13 cellular contexts compared by ENCODE assay signal in the genomic region with DNA sequence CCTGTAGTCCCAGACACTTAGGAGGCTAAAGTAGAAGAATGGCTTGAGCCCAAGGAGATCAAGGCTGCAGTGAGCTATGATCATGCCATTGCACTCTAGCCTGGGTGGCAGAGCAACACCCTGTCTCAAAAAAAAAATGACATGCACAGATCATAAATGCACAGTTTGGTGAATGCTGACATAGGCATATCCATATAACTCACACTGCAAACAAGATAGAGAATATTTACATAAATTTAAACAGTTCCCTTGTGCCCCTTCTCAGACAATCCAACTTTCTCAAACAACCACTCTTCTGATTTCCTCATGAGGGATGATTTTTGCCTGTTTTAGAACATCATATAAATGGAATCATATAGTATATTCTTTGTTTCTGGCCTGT.
DNase-seq lines count a peak whose midpoint lies in the region; ATAC-seq, FAIRE-seq and TF ChIP-seq lines count a peak whose summit lies in the region.
"Had no signal": no experiment of that assay in that cellular context is flagged by ENCODE, and none has a peak within 500 bp of the region (broad histone marks: within the 10 kb centered on the region; RNA-seq: fewer than 3 reads in every experiment).

No MANE protein-coding gene starts in this region.

- TF ChIP-seq CTCF in A549 (IDR thresholded peaks at IDR 0.05) = no peak
- no peak for TF ChIP-seq CTCF in AG04450 (IDR thresholded peaks at IDR 0.05; ENCODE audit: low read depth, low read length)
- no peak for TF ChIP-seq CTCF in RWPE2 (IDR thresholded peaks at IDR 0.05; ENCODE audit: poor library complexity, severe bottlenecking)

- no peaks in the 10 kb centered on the region for H3K9me3 ChIP-seq in A549
- H3K9me3 ChIP-seq in AG04450 (ENCODE audit: control insufficient read depth, insufficient read depth, low read length) = no peaks in the 10 kb centered on the region
- no peaks in the 10 kb centered on the region for H3K9me3 ChIP-seq in RWPE2 (ENCODE audit: severe bottlenecking)
- H3K9me3 ChIP-seq: BLaER1, Caco-2 had no signal

- no peak for TF ChIP-seq POLR2A in A549 (IDR thresholded peaks at IDR 0.05; ENCODE audit: low read length)

- no peak overlapping the region for H3K4me3 ChIP-seq in A549
- no peak overlapping the region for H3K4me3 ChIP-seq in AG04450 (ENCODE audit: low read depth, low read length)
- H3K4me3 ChIP-seq in RWPE2 (ENCODE audit: severe bottlenecking) = no peak overlapping the region
- H3K4me3 ChIP-seq: BLaER1 had no signal

- H3K4me1 ChIP-seq in A549 (peaks cover 30% of the 10 kb centered on the region), RWPE2 (ENCODE audit: insufficient read depth, poor library complexity, severe bottlenecking) (peaks cover 14% of the 10 kb centered on the region)
- H3K4me1 ChIP-seq: Caco-2 had no signal

- no peak for TF ChIP-seq EP300 in A549 (IDR thresholded peaks at IDR 0.05)

- H3K27ac ChIP-seq in A549 (peak overlapping the region; percentile 82 to 86), AG04450 (ENCODE audit: low read depth, low read length) (peak overlapping the region; percentile 34), RWPE2 (ENCODE audit: poor library complexity, severe bottlenecking) (peak overlapping the region; percentile 76), epithelial cell of prostate (peak overlapping the region; percentile 60)
- H3K27ac ChIP-seq: BLaER1 had no signal

- POLR2A ChIA-PET in A549 (lab: Yijun Ruan, JAX) (interaction anchor here (1.2 kb wide), 1 partner anchor 64 kb away, joined by 6 read pairs; no protein-coding TSS in a partner anchor), AG04450 (lab: Yijun Ruan, JAX) (interaction anchor here (0.6 to 1.2 kb wide), 5 partner anchors 11 to 609 kb away, joined by 3 to 5 read pairs (median 4); a partner anchor contains a TSS)

- CTCF ChIA-PET in A549 (lab: Yijun Ruan, JAX) (interaction anchor here (0.8 to 1.3 kb wide), 5 partner anchors 12 to 64 kb away, joined by 3 to 7 read pairs (median 4); no protein-coding TSS in a partner anchor), AG04450 (lab: Charles Lee) (interaction anchor here (1.5 kb wide), 1 partner anchor 28 kb away, joined by 4 read pairs; no protein-coding TSS in a partner anchor)

- DNase-seq in A549 (ENCODE audit: low read depth in 1 of 2, low spot score in 1 of 2) (no peak), AG04450 (ENCODE audit: low read depth, low spot score) (no peak), RWPE2 (ENCODE audit: low spot score) (no peak), epithelial cell of prostate (ENCODE audit: low read depth, low spot score) (no peak), LoVo (ENCODE audit: low spot score) (no peak), DMS153 (lab: John Stamatoyannopoulos, UW) (no peak), anterior cingulate cortex (lab: John Stamatoyannopoulos, UW) (no peak)
- DNase-seq: AML-193; Caco-2; CD8-positive, alpha-beta memory T cell; GF-D8 had no signal

- no peak for ATAC-seq in A549
- ATAC-seq in RWPE2 (ENCODE audit: low read depth) = no peak

- no peak for TF ChIP-seq RAD21 in A549 (conservative IDR thresholded peaks at IDR 0.05 in 1 of 2, IDR thresholded peaks at IDR 0.05 in 1 of 2)

- H3K27me3 ChIP-seq in AG04450 (ENCODE audit: control insufficient read depth, insufficient read depth, low read length) (no peaks in the 10 kb centered on the region), RWPE2 (ENCODE audit: insufficient read depth, poor library complexity, severe bottlenecking) (no peaks in the 10 kb centered on the region)
- H3K27me3 ChIP-seq: BLaER1 had no signal

- H3K36me3 ChIP-seq in RWPE2 (ENCODE audit: low read depth) = no peaks in the 10 kb centered on the region
- H3K36me3 ChIP-seq: BLaER1 had no signal

- H3K4me2 ChIP-seq in A549 = peak overlapping the region; percentile 51
- H3K4me2 ChIP-seq: BLaER1 had no signal

- FAIRE-seq in A549 (lab: Jason Lieb, UNC) = no peak
- FAIRE-seq: A204.1 had no signal

TF ChIP-seq in A549, 52 proteins besides CTCF, POLR2A, EP300 and RAD21:
- TF ChIP-seq MAFK (IDR thresholded peaks at IDR 0.05; ENCODE audit: partially characterized antibody) (peak; percentile 58), JUNB (IDR thresholded peaks at IDR 0.05) (no peak)
TF ChIP-seq in A549: peak in this region for 1.

Comparison
In these comparisons a context has a peak if more than half of its experiments do, and no peak if none do; other contexts are left out.
1. H3K27ac ChIP-seq: peak in every context shown above with its lines; median percentile 84 in A549; 76 in RWPE2; 60 in epithelial cell of prostate; 34 in AG04450.